8 cellular contexts compared by ENCODE assay signal in the genomic region with DNA sequence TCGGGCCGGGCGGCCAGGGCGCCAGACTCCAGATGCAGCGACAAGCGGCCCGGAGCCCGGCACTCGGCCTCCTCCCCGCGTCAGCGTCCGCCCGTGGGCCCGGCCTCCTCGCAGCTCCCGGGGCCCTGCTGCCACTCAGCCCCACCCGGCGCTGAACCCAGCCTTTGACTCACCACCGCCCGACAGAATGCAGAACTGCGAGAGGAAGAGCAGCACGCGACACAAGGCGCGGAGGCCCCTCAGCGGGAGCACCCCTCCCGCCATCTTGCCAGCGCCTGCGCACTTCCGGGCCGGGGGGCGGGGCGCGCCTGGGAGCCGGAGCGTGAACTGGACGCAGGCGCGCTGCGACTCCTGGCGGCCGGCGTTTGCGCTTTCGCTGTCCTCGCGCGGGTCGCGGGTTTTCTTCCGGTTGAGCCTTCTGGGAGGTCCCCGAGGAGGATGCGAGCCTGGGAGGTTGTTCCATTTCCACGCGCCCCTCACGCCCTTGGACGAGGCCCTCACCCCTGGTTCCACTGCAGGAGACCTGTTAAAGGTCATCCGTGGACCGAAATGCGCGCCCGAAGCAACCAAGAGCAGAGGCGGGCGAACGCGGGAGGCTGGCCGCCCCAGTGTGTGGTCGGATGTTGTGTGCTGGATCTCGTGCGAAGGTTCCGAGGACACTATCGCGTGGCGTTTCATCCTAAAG. TPM values are rescaled to one million over a fixed set of nuclear protein-coding genes. Genes with fewer than 3 reads are reported as not detected.
A peak's percentile ranks its signal among the peaks of the same experiment; 100 is the strongest.
DNase-seq lines count a peak whose midpoint lies in the region; ATAC-seq and TF ChIP-seq lines count a peak whose summit lies in the region.

A gene with protein sequence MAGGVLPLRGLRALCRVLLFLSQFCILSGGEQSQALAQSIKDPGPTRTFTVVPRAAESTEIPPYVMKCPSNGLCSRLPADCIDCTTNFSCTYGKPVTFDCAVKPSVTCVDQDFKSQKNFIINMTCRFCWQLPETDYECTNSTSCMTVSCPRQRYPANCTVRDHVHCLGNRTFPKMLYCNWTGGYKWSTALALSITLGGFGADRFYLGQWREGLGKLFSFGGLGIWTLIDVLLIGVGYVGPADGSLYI (minus strand): TSS at position 284 of the 685 bp plus-strand sequence. CDS start 20 bp downstream, at position 264.

- H3K27ac Mint-ChIP-seq in activated B cell treated with CpG ODN at 0.5 μM for 24 hours, result peak within 1 kb of the TSS; percentile 95

- H3K27me3 Mint-ChIP-seq in activated B cell treated with CpG ODN at 0.5 μM for 24 hours, result no peaks in the 10 kb centered on the region

- H3K27ac ChIP-seq in caudate nucleus (ENCODE audit: low read depth, low read length), result peak within 1 kb of the TSS; percentile 95

- DNase-seq in AG08396 (ENCODE audit: low spot score) (peak; percentile 98), NCI-H226 (peak; percentile 92), activated B cell treated with CpG ODN at 0.5 μM for 24 hours (peak; percentile 99), caudate nucleus (lab: John Stamatoyannopoulos, UW) (peak in 60 of 61 donors; percentile 28 to 93 (median 84)), islet precursor cell (peak; percentile 95)
- DNase-seq in stimulated activated CD4-positive, alpha-beta T cell treated with anti-CD3 and anti-CD28 coated beads, Interleukin-12 subunit alpha, Interleukin-12 subunit beta, amount 100 ng/mL, for 48 hours (ENCODE audit: low read depth in 2 of 3, low spot score in 1 of 3), result peak; percentile 87 to 93 (median 88)

- no peak for TF ChIP-seq CTCF in activated B cell treated with CpG ODN at 0.5 μM for 24 hours (IDR thresholded peaks at IDR 0.05)

- peaks cover 22% of the 10 kb centered on the region for H3K36me3 Mint-ChIP-seq in activated B cell treated with CpG ODN at 0.5 μM for 24 hours (ENCODE audit: low read depth)

- peaks cover 46% of the 10 kb centered on the region for H3K4me1 Mint-ChIP-seq in activated B cell treated with CpG ODN at 0.5 μM for 24 hours

- peak within 1 kb of the TSS; percentile 92 for H3K4me3 Mint-ChIP-seq in activated B cell treated with CpG ODN at 0.5 μM for 24 hours

- CTCF ChIA-PET in activated B cell treated with CpG ODN at 0.5 μM for 24 hours (lab: Charles Lee), result interaction anchor here (1.0 kb wide), 1 partner anchor 10 kb away, joined by 4 read pairs; no protein-coding TSS in a partner anchor

- intact Hi-C loops in activated B cell treated with CpG ODN at 0.5 μM for 24 hours (cut with micrococcal nuclease), result loop anchor here (1.0 to 5.0 kb wide), 6 partner anchors 72 to 1050 kb away; a partner anchor contains a TSS

- peak; percentile 89 for ATAC-seq in GM18907 (IDR thresholded peaks at IDR 0.05; ENCODE audit: unreplicated experiment)
- peak; percentile 82 for ATAC-seq in HG03159 (IDR thresholded peaks at IDR 0.05; ENCODE audit: unreplicated experiment)
- ATAC-seq in activated B cell treated with CpG ODN at 0.5 μM for 24 hours (ENCODE audit: low read depth), result peak; percentile 87

- no peaks in the 10 kb centered on the region for H3K9me3 Mint-ChIP-seq in activated B cell treated with CpG ODN at 0.5 μM for 24 hours

- POLR2A ChIA-PET in activated B cell treated with CpG ODN at 0.5 μM for 24 hours (lab: Charles Lee), result interaction anchor here (0.7 to 4.3 kb wide), 6 partner anchors 11 to 400 kb away, joined by 3 to 29 read pairs (median 6); a partner anchor contains a TSS

RNA-seq across cellular contexts. Expression of the gene that starts here (rescaled TPM):
- 45.8 and 49.9 TPM in 2 replicates for total RNA-seq in activated B cell treated with CpG ODN at 0.5 μM for 24 hours

Comparison
In these comparisons a context has a peak if more than half of its experiments do, and no peak if none do; other contexts are left out.
1. Peak in every context shown above with its lines: DNase-seq, ATAC-seq and H3K27ac ChIP-seq.